In genomic region chr11:116590844-116591575, GRCh38 we compare ENCODE assay signal across 17 cellular contexts.
A peak's percentile ranks its signal among the peaks of the same experiment; 100 is the strongest.
DNase-seq lines count a peak whose midpoint lies in the region; ATAC-seq and TF ChIP-seq lines count a peak whose summit lies in the region.
"Had no signal": no experiment of that assay in that cellular context is flagged by ENCODE, and none has a peak within 500 bp of the region (broad histone marks: within the 10 kb centered on the region; RNA-seq: fewer than 3 reads in every experiment).

No MANE protein-coding gene starts in this region.

- WGBS in adrenal gland, 4 donors = 50 to 65% (median 60%) methylated on average over 8 to 10 of the region's 10 CpGs
- 36 to 43% (median 38%) methylated on average over 10 of the region's 10 CpGs for WGBS in ovary, 3 donors
- no CpG with 5 or more reads among the region's 10 CpGs for WGBS in mesendoderm (ENCODE audit: extremely low coverage, insufficient coverage, low lambda C conversion rate)

- H3K4ac ChIP-seq in mesendoderm (ENCODE audit: low read depth, low read length) = no peak overlapping the region

- no peaks in the 10 kb centered on the region for H3K27me3 ChIP-seq in adrenal gland
- H3K27me3 ChIP-seq in ovary = no peaks in the 10 kb centered on the region
- no peaks in the 10 kb centered on the region for H3K27me3 ChIP-seq in mesendoderm (ENCODE audit: insufficient read depth, low read length, poor library complexity)
- H3K27me3 ChIP-seq: BE2C had no signal

- H3K9me3 Mint-ChIP-seq in nephron = no peaks in the 10 kb centered on the region
- no peaks in the 10 kb centered on the region for H3K9me3 Mint-ChIP-seq in activated naive CD4-positive, alpha-beta T cell treated with anti-CD3 and anti-CD28 coated beads, Interleukin-2, amount 10 ng/mL, durations not matched to agents 7 days and 5 days
- H3K9me3 Mint-ChIP-seq: H9 had no signal

- no peak overlapping the region for H3K4me2 ChIP-seq in mesendoderm (ENCODE audit: low read length)

- no peak overlapping the region for H2AK5ac ChIP-seq in mesendoderm (ENCODE audit: low read length)

- H3K4me1 ChIP-seq in adrenal gland (replicated peaks in 1 of 2) = no peaks in the 10 kb centered on the region
- peaks cover 12% of the 10 kb centered on the region for H3K4me1 ChIP-seq in ovary (ENCODE audit: insufficient read depth)
- no peaks in the 10 kb centered on the region for H3K4me1 ChIP-seq in mesendoderm (ENCODE audit: control insufficient read depth, low read depth, low read length)
- H3K4me1 ChIP-seq: BE2C had no signal

- no peak overlapping the region for H4K5ac ChIP-seq in mesendoderm (ENCODE audit: low read length)

- peak overlapping the region in 1 of 3 experiments; percentile 14 for H3K4me3 Mint-ChIP-seq in nephron
- H3K4me3 Mint-ChIP-seq in activated naive CD4-positive, alpha-beta T cell treated with anti-CD3 and anti-CD28 coated beads, Interleukin-2, amount 10 ng/mL, durations not matched to agents 7 days and 5 days = no peak overlapping the region
- H3K4me3 Mint-ChIP-seq: CD4-positive, CD25-positive, alpha-beta regulatory T cell; H9 had no signal

- ATAC-seq in HG02970 (IDR thresholded peaks at IDR 0.05; ENCODE audit: low FRiP score, unreplicated experiment) = no peak

- no peak overlapping the region for H3K56ac ChIP-seq in mesendoderm (ENCODE audit: low read length)

- no peak for TF ChIP-seq CTCF in adrenal gland (IDR thresholded peaks at IDR 0.05)
- no peak for TF ChIP-seq CTCF in nephron (IDR thresholded peaks at IDR 0.05; ENCODE audit: unreplicated experiment in 3 of 3)
- TF ChIP-seq CTCF in ovary (IDR thresholded peaks at IDR 0.05) = no peak

- no peak overlapping the region for H2BK15ac ChIP-seq in mesendoderm (replicated peaks; ENCODE audit: low read depth)

- TF ChIP-seq POLR2A in adrenal gland (IDR thresholded peaks at IDR 0.05) = no peak
- TF ChIP-seq POLR2A in ovary (IDR thresholded peaks at IDR 0.05) = no peak

- H3K27ac Mint-ChIP-seq in nephron = peak overlapping the region; percentile 35 to 96 (median 91)
- no peak overlapping the region for H3K27ac Mint-ChIP-seq in activated naive CD4-positive, alpha-beta T cell treated with anti-CD3 and anti-CD28 coated beads, Interleukin-2, amount 10 ng/mL, durations not matched to agents 7 days and 5 days
- H3K27ac Mint-ChIP-seq: CD4-positive, CD25-positive, alpha-beta regulatory T cell; H9 had no signal

- H3K18ac ChIP-seq in mesendoderm (ENCODE audit: low read length) = no peak overlapping the region

- H3K27ac ChIP-seq in adrenal gland (no peak overlapping the region), ovary (no peak overlapping the region), mesendoderm (ENCODE audit: low read depth, low read length) (no peak overlapping the region)

- intact Hi-C loops in adrenal gland (cut with DNase I) = no loop called here
- intact Hi-C loops in ovary (cut with DNase I) = no loop called here

- H3K9me3 ChIP-seq in adrenal gland (replicated peaks in 1 of 3) (no peaks in the 10 kb centered on the region), ovary (no peaks in the 10 kb centered on the region)
- H3K9me3 ChIP-seq: BE2C had no signal

- peaks cover 26% of the 10 kb centered on the region for H3K4me1 Mint-ChIP-seq in nephron
- no peaks in the 10 kb centered on the region for H3K4me1 Mint-ChIP-seq in activated naive CD4-positive, alpha-beta T cell treated with anti-CD3 and anti-CD28 coated beads, Interleukin-2, amount 10 ng/mL, durations not matched to agents 7 days and 5 days
- H3K4me1 Mint-ChIP-seq: CD4-positive, CD25-positive, alpha-beta regulatory T cell; CD8-positive, alpha-beta memory T cell had no signal

- no peaks in the 10 kb centered on the region for H3K79me1 ChIP-seq in mesendoderm (ENCODE audit: low read length)

- no peak overlapping the region for H3K23ac ChIP-seq in mesendoderm (ENCODE audit: low read length)

- H2BK120ac ChIP-seq in mesendoderm (ENCODE audit: low read depth, low read length) = no peak overlapping the region

- H4K8ac ChIP-seq in mesendoderm (ENCODE audit: low read depth, low read length) = no peak overlapping the region

- H3K79me2 ChIP-seq in mesendoderm (ENCODE audit: control insufficient read depth, insufficient read depth, low read length) = no peaks in the 10 kb centered on the region

- H3K36me3 Mint-ChIP-seq in nephron (ENCODE audit: low read depth) = no peaks in the 10 kb centered on the region
- H3K36me3 Mint-ChIP-seq in activated naive CD4-positive, alpha-beta T cell treated with anti-CD3 and anti-CD28 coated beads, Interleukin-2, amount 10 ng/mL, durations not matched to agents 7 days and 5 days = no peaks in the 10 kb centered on the region
- H3K36me3 Mint-ChIP-seq: CD4-positive, CD25-positive, alpha-beta regulatory T cell; CD8-positive, alpha-beta memory T cell had no signal

- H3K27me3 Mint-ChIP-seq in nephron (ENCODE audit: low read depth) = peaks cover 15% of the 10 kb centered on the region
- H3K27me3 Mint-ChIP-seq in activated naive CD4-positive, alpha-beta T cell treated with anti-CD3 and anti-CD28 coated beads, Interleukin-2, amount 10 ng/mL, durations not matched to agents 7 days and 5 days = peaks cover 8% of the 10 kb centered on the region

- no peak overlapping the region for H3K9ac ChIP-seq in mesendoderm (ENCODE audit: low read length)

- CTCF ChIA-PET in activated naive CD4-positive, alpha-beta T cell treated with anti-CD3 and anti-CD28 coated beads, Interleukin-2, amount 10 ng/mL, durations not matched to agents 7 days and 5 days (lab: Charles Lee) = no interaction called here

- H3K36me3 ChIP-seq in adrenal gland (replicated peaks in 1 of 2) = no peaks in the 10 kb centered on the region
- H3K36me3 ChIP-seq in ovary = no peaks in the 10 kb centered on the region
- H3K36me3 ChIP-seq in mesendoderm (ENCODE audit: control insufficient read depth, insufficient read depth, low read length) = no peaks in the 10 kb centered on the region
- H3K36me3 ChIP-seq: BE2C had no signal

- H2BK5ac ChIP-seq in mesendoderm (ENCODE audit: low read length) = no peak overlapping the region

- TF ChIP-seq EP300 in ovary (IDR thresholded peaks at IDR 0.05) = no peak

- H3K4me3 ChIP-seq in adrenal gland (no peak overlapping the region), ovary (no peak overlapping the region), mesendoderm (ENCODE audit: low read length) (no peak overlapping the region)

- DNase-seq in adrenal gland = peak in 4 of 7 donors; percentile 12 to 38 (median 22)
- DNase-seq in ovary = peak; percentile 38 to 84 (median 54)
- no peak for DNase-seq in mesendoderm
- no peak for DNase-seq in HUDEP-2 (lab: John Stamatoyannopoulos, UW; ENCODE audit: unreplicated experiment in 76 of 76)
- no peak for DNase-seq in activated naive CD4-positive, alpha-beta T cell treated with anti-CD3 and anti-CD28 coated beads, Interleukin-2, amount 10 ng/mL, durations not matched to agents 7 days and 5 days
- DNase-seq: ACHN; BE2C; CD4-positive, CD25-positive, alpha-beta regulatory T cell; CD8-positive, alpha-beta memory T cell; COR-L47; DMS 273 treated with DMSO at 0.1 percent for 48 hours; DMS53; DND-41; EL; H9 had no signal

Comparison
In these comparisons a context has a peak if more than half of its experiments do, and no peak if none do; other contexts are left out.
1. DNase-seq: peak in adrenal gland (4 of 7) and ovary (5 of 5); none in mesendoderm (single experiment), HUDEP-2 (0 of 76) and activated naive CD4-positive, alpha-beta T cell treated with anti-CD3 and anti-CD28 coated beads, Interleukin-2, amount 10 ng/mL, durations not matched to agents 7 days and 5 days (single experiment).